In genomic region chr5:178229861-178230260, GRCh38 we compare ENCODE assay signal across 16 cellular contexts. TPM values are rescaled to one million over a fixed set of nuclear protein-coding genes. Genes with fewer than 3 reads are reported as not detected.
DNase-seq lines count a peak whose midpoint lies in the region; ATAC-seq, FAIRE-seq and TF ChIP-seq lines count a peak whose summit lies in the region.
"Had no signal": no experiment of that assay in that cellular context is flagged by ENCODE, and none has a peak within 500 bp of the region (broad histone marks: within the 10 kb centered on the region; RNA-seq: fewer than 3 reads in every experiment).

No MANE protein-coding gene starts in this region.

- peaks cover 25 to 37% of the 10 kb centered on the region in 2 donors for H3K36me3 Mint-ChIP-seq in activated T-cell treated with anti-CD3 and anti-CD28 coated beads, Interleukin-2, amount 50 U/mL, for 72 hours (ENCODE audit: insufficient read depth in 2 of 2)
- H3K36me3 Mint-ChIP-seq in activated CD4-positive, alpha-beta memory T cell treated with anti-CD3 and anti-CD28 coated beads for 36 hours = peaks cover 57% of the 10 kb centered on the region

- DNase-seq in activated T-cell treated with anti-CD3 and anti-CD28 coated beads, Interleukin-2, amount 50 U/mL, for 72 hours = no peak
- DNase-seq in activated T-cell treated with anti-CD3 and anti-CD28 coated beads, Interleukin-2, amount 50 U/mL, for 48 hours = no peak
- DNase-seq in activated CD4-positive, alpha-beta memory T cell treated with anti-CD3 and anti-CD28 coated beads for 36 hours = no peak
- DNase-seq in kidney (peak; percentile 40), spleen (peak; percentile 67), NCI-H1930 (lab: John Stamatoyannopoulos, UW) (no peak), AG20443 (ENCODE audit: low spot score) (no peak), NCI-H187 treated with DMSO at 0.1 percent for 48 hours (lab: John Stamatoyannopoulos, UW) (no peak)
- DNase-seq: activated CD8-positive, alpha-beta memory T cell treated with anti-CD3 and anti-CD28 coated beads for 24 hours; effector memory CD4-positive, alpha-beta T cell; KG1; NCI-H187; occipital lobe; stimulated activated CD4-positive, alpha-beta T cell treated with anti-CD3 and anti-CD28 coated beads, Interleukin-15, amount 100 ng/mL, for 24 hours had no signal

- no peak overlapping the region for H3K9ac ChIP-seq in kidney (ENCODE audit: low read length in 2 of 2)

- peak overlapping the region; percentile 32 to 89 for H3K4me3 Mint-ChIP-seq in activated T-cell treated with anti-CD3 and anti-CD28 coated beads, Interleukin-2, amount 50 U/mL, for 72 hours
- H3K4me3 Mint-ChIP-seq in activated CD4-positive, alpha-beta memory T cell treated with anti-CD3 and anti-CD28 coated beads for 36 hours = peak overlapping the region; percentile 37

- H3K9me3 Mint-ChIP-seq in activated T-cell treated with anti-CD3 and anti-CD28 coated beads, Interleukin-2, amount 50 U/mL, for 72 hours = no peaks in the 10 kb centered on the region
- no peaks in the 10 kb centered on the region for H3K9me3 Mint-ChIP-seq in activated CD4-positive, alpha-beta memory T cell treated with anti-CD3 and anti-CD28 coated beads for 36 hours

- H3K27ac Mint-ChIP-seq in activated T-cell treated with anti-CD3 and anti-CD28 coated beads, Interleukin-2, amount 50 U/mL, for 72 hours = peak overlapping the region; percentile 70
- peak overlapping the region; percentile 18 for H3K27ac Mint-ChIP-seq in activated CD4-positive, alpha-beta memory T cell treated with anti-CD3 and anti-CD28 coated beads for 36 hours

- H3K36me3 ChIP-seq in kidney (ENCODE audit: control insufficient read depth in 1 of 2, insufficient read depth in 2 of 2, low read length in 2 of 2) = peaks cover 13 to 28% of the 10 kb centered on the region in 2 donors
- H3K36me3 ChIP-seq in spleen = peaks cover 0 to 66% (median 50%) of the 10 kb centered on the region in 6 donors

- peaks cover 12 to 19% of the 10 kb centered on the region in 2 donors for H3K4me1 ChIP-seq in kidney (ENCODE audit: control insufficient read depth in 1 of 2, insufficient read depth in 1 of 2, low read depth in 1 of 2, low read length in 2 of 2)
- peaks cover 23 to 76% (median 47%) of the 10 kb centered on the region in 6 donors for H3K4me1 ChIP-seq in spleen

- no peak for ATAC-seq in activated T-cell treated with anti-CD3 and anti-CD28 coated beads, Interleukin-2, amount 50 U/mL, for 72 hours (replicated peaks in 1 of 2)
- ATAC-seq: gastroesophageal sphincter had no signal

- no peak for FAIRE-seq in kidney (lab: Jason Lieb, UNC)

- no peaks in the 10 kb centered on the region for H3K27me3 ChIP-seq in spleen (replicated peaks in 1 of 7)
- H3K27me3 ChIP-seq: gastroesophageal sphincter had no signal

- H3K27ac ChIP-seq in kidney (ENCODE audit: low read depth in 2 of 2, low read length in 2 of 2) = no peak overlapping the region
- H3K27ac ChIP-seq in spleen = no peak overlapping the region
- H3K27ac ChIP-seq: gastroesophageal sphincter had no signal

- no peak overlapping the region for H3K4me3 ChIP-seq in kidney (ENCODE audit: low read length in 2 of 2)
- H3K4me3 ChIP-seq in spleen = peak overlapping the region in 1 of 8 donors; percentile 89
- H3K4me3 ChIP-seq: gastroesophageal sphincter had no signal

- no peak for TF ChIP-seq POLR2A in spleen (IDR thresholded peaks at IDR 0.05)

- H3K9me3 ChIP-seq in kidney (ENCODE audit: control insufficient read depth in 1 of 2, low read length in 2 of 2) = no peaks in the 10 kb centered on the region
- H3K9me3 ChIP-seq in spleen = no peaks in the 10 kb centered on the region
- H3K9me3 ChIP-seq: gastroesophageal sphincter had no signal

- intact Hi-C loops in activated CD4-positive, alpha-beta memory T cell treated with anti-CD3 and anti-CD28 coated beads for 36 hours (cut with micrococcal nuclease) = loop anchor here (10.0 kb wide), 1 partner anchor 325 kb away; no protein-coding TSS in a partner anchor
- intact Hi-C loops in kidney (cut with DNase I) = no loop called here
- intact Hi-C loops in spleen (cut with DNase I; ENCODE audit: low total_unique reads) = no loop called here

- no peaks in the 10 kb centered on the region for H3K27me3 Mint-ChIP-seq in activated T-cell treated with anti-CD3 and anti-CD28 coated beads, Interleukin-2, amount 50 U/mL, for 72 hours (ENCODE audit: low read depth)
- H3K27me3 Mint-ChIP-seq in activated CD4-positive, alpha-beta memory T cell treated with anti-CD3 and anti-CD28 coated beads for 36 hours = no peaks in the 10 kb centered on the region

- WGBS in spleen, 5 donors = 92 to 98% (median 93%) methylated on average over 8 to 10 of the region's 10 CpGs

- H3K4me1 Mint-ChIP-seq in activated T-cell treated with anti-CD3 and anti-CD28 coated beads, Interleukin-2, amount 50 U/mL, for 72 hours (ENCODE audit: low read depth) = peaks cover 55% of the 10 kb centered on the region
- H3K4me1 Mint-ChIP-seq in activated CD4-positive, alpha-beta memory T cell treated with anti-CD3 and anti-CD28 coated beads for 36 hours (ENCODE audit: low read depth) = peaks cover 49% of the 10 kb centered on the region

- no peak for TF ChIP-seq CTCF in kidney (IDR thresholded peaks at IDR 0.05; ENCODE audit: borderline replicate concordance, extremely low read depth, insufficient read depth)
- TF ChIP-seq CTCF in spleen (IDR thresholded peaks at IDR 0.05 in 8 of 11, conservative IDR thresholded peaks at IDR 0.05 in 3 of 11) = no peak

- POLR2A ChIA-PET in activated CD4-positive, alpha-beta memory T cell treated with anti-CD3 and anti-CD28 coated beads for 36 hours (lab: Charles Lee) = interaction anchor here (0.6 to 1.9 kb wide), 3 partner anchors 10 to 725 kb away, joined by 3 to 5 read pairs (median 5); no protein-coding TSS in a partner anchor

- CTCF ChIA-PET in activated CD4-positive, alpha-beta memory T cell treated with anti-CD3 and anti-CD28 coated beads for 36 hours (lab: Charles Lee) = interaction anchor here (1.4 kb wide), 1 partner anchor 26 kb away, joined by 5 read pairs; the partner anchor contains the start of gene HNRNPAB

RNA-seq across cellular contexts. Expression of gene PHYKPL, which starts 2.7 kb away (rescaled TPM):
- 10 to 100 TPM; 81.7 to 89.7 TPM for total RNA-seq in activated T-cell treated with anti-CD3 and anti-CD28 coated beads, Interleukin-2, amount 50 U/mL, for 72 hours
- 10 to 100 TPM; 49.3 to 58.0 TPM for total RNA-seq in activated CD4-positive, alpha-beta memory T cell treated with anti-CD3 and anti-CD28 coated beads for 36 hours
- total RNA-seq in kidney = 116 TPM
- polyA plus RNA-seq in kidney (ENCODE audit: insufficient read depth, low read depth, low replicate concordance) = 35.3 TPM
- total RNA-seq in spleen = 100 to 1,000 TPM in 6 of 7 donors, 10 to 100 TPM in 1; 91.8 to 209 (median 132) TPM
- 10 to 100 TPM; 46.9 to 82.7 (median 74.5) TPM for polyA plus RNA-seq in spleen

RNA-seq across cellular contexts. Expression of gene HNRNPAB, which starts 25.5 kb away (rescaled TPM):
- total RNA-seq in activated T-cell treated with anti-CD3 and anti-CD28 coated beads, Interleukin-2, amount 50 U/mL, for 72 hours = 100 to 1,000 TPM; 196 to 232 TPM
- total RNA-seq in activated CD4-positive, alpha-beta memory T cell treated with anti-CD3 and anti-CD28 coated beads for 36 hours = 100 to 1,000 TPM; 313 to 316 TPM
- total RNA-seq in kidney (130 TPM), spleen (100 to 1,000 TPM in 4 of 7 donors, 10 to 100 TPM in 3; 55.9 to 136 (median 113) TPM)
- polyA plus RNA-seq in kidney (ENCODE audit: insufficient read depth, low read depth, low replicate concordance) (81.8 TPM), spleen (100 to 1,000 TPM in 2 of 3 donors, 10 to 100 TPM in 1; 88.2 to 144 (median 120) TPM)

RNA-seq across cellular contexts. Expression of gene GMCL2, which starts 42.7 kb away (rescaled TPM):
- not detected for total RNA-seq in activated T-cell treated with anti-CD3 and anti-CD28 coated beads, Interleukin-2, amount 50 U/mL, for 72 hours
- not detected for total RNA-seq in activated CD4-positive, alpha-beta memory T cell treated with anti-CD3 and anti-CD28 coated beads for 36 hours
- total RNA-seq in kidney (not detected), spleen (not detected)
- polyA plus RNA-seq in kidney (ENCODE audit: insufficient read depth, low read depth, low replicate concordance) (not detected), spleen (under 1 TPM in 1 of 3 donors, not detected in 2; 0.03 TPM)
- total RNA-seq: gastroesophageal sphincter, occipital lobe had no signal
- polyA plus RNA-seq: AG04450 had no signal

Comparison
In these comparisons a context has a peak if more than half of its experiments do, and no peak if none do; other contexts are left out.
1. DNase-seq: peak in kidney (single experiment) and spleen (single experiment); none in activated T-cell treated with anti-CD3 and anti-CD28 coated beads, Interleukin-2, amount 50 U/mL, for 72 hours (0 of 2), activated T-cell treated with anti-CD3 and anti-CD28 coated beads, Interleukin-2, amount 50 U/mL, for 48 hours (0 of 2), activated CD4-positive, alpha-beta memory T cell treated with anti-CD3 and anti-CD28 coated beads for 36 hours (single experiment), NCI-H1930 (0 of 2), AG20443 (single experiment) and NCI-H187 treated with DMSO at 0.1 percent for 48 hours (single experiment).